Comparison of ENCODE assay signal across 24 cellular contexts in genomic region chr20:50821257-50821921, GRCh38. TPM values are rescaled to one million over a fixed set of nuclear protein-coding genes. Genes with fewer than 3 reads are reported as not detected.
A peak's percentile ranks its signal among the peaks of the same experiment; 100 is the strongest.
DNase-seq lines count a peak whose midpoint lies in the region; ATAC-seq and TF ChIP-seq lines count a peak whose summit lies in the region.
"Had no signal": no experiment of that assay in that cellular context is flagged by ENCODE, and none has a peak within 500 bp of the region (broad histone marks: within the 10 kb centered on the region; RNA-seq: fewer than 3 reads in every experiment).

No MANE protein-coding gene starts in this region.

- H3F3A ChIP-seq in OCI-LY1 (ENCODE audit: insufficient read depth, low read length) (no peaks in the 10 kb centered on the region), PC-3 (ENCODE audit: low read length, unreplicated experiment) (no peaks in the 10 kb centered on the region)

- no peaks in the 10 kb centered on the region for H3K27me3 Mint-ChIP-seq in activated naive CD8-positive, alpha-beta T cell treated with anti-CD3 and anti-CD28 coated beads, Interleukin-2, amount 50 U/mL, for 24 hours

- peak overlapping the region; percentile 71 for H3K27ac Mint-ChIP-seq in activated naive CD8-positive, alpha-beta T cell treated with anti-CD3 and anti-CD28 coated beads, Interleukin-2, amount 50 U/mL, for 24 hours
- H3K27ac Mint-ChIP-seq: endodermal cell had no signal

- no peak for TF ChIP-seq CTCF in GM12865 (IDR thresholded peaks at IDR 0.05; ENCODE audit: insufficient read depth, low read depth, low read length, missing control alignments)
- TF ChIP-seq CTCF in OCI-LY1 (IDR thresholded peaks at IDR 0.05; ENCODE audit: low read length): no peak
- TF ChIP-seq CTCF in PC-3 (conservative IDR thresholded peaks at IDR 0.05; ENCODE audit: low read depth, low read length): no peak

- ATAC-seq in activated naive CD8-positive, alpha-beta T cell treated with anti-CD3 and anti-CD28 coated beads, Interleukin-2, amount 50 U/mL, for 24 hours: no peak
- ATAC-seq in GM21825 (IDR thresholded peaks at IDR 0.05; ENCODE audit: unreplicated experiment) (no peak), PC-3 (no peak), HG02798 (IDR thresholded peaks at IDR 0.05; ENCODE audit: poor library complexity, unreplicated experiment) (no peak)
- ATAC-seq: CD8-positive, alpha-beta T cell; gastroesophageal sphincter; lower lobe of right lung; stimulated activated naive CD8-positive, alpha-beta T cell treated with anti-CD3 and anti-CD28 coated beads, Interleukin-15, Interleukin-2, amounts not matched to agents 100 U/mL and 50 U/mL, for 24 hours had no signal

- H3K36me3 ChIP-seq in OCI-LY1 (ENCODE audit: insufficient read depth, low read length) (peaks cover 13% of the 10 kb centered on the region; the same call in 1 of the 2 replicates), PC-3 (ENCODE audit: low read depth, low read length) (no peaks in the 10 kb centered on the region)
- H3K36me3 ChIP-seq: brain microvascular endothelial cell, lower lobe of right lung, tibial artery had no signal

- CTCF ChIA-PET in PC-3 (lab: Charles Lee): no interaction called here

- H3K27ac ChIP-seq in OCI-LY1 (ENCODE audit: low read depth, low read length, poor library complexity, severe bottlenecking): peak overlapping the region; percentile 95
- no peak overlapping the region for H3K27ac ChIP-seq in PC-3 (ENCODE audit: low read length)
- H3K27ac ChIP-seq: brain microvascular endothelial cell, coronary artery, gastroesophageal sphincter, GM23248, lower lobe of right lung, skin epidermis had no signal

- H3K4me3 ChIP-seq in GM12865 (ENCODE audit: low read depth, low read length): peak overlapping the region; percentile 46
- H3K4me3 ChIP-seq in OCI-LY1 (ENCODE audit: low read depth, low read length, poor library complexity, severe bottlenecking): peak overlapping the region; percentile 20
- H3K4me3 ChIP-seq in PC-3 (ENCODE audit: low read length): no peak overlapping the region
- H3K4me3 ChIP-seq: coronary artery, gastroesophageal sphincter, GM23248, lower lobe of right lung, skin epidermis, tibial artery had no signal

- no peaks in the 10 kb centered on the region for H3K79me2 ChIP-seq in OCI-LY1 (ENCODE audit: insufficient read depth, low read length)
- H3K79me2 ChIP-seq in PC-3 (ENCODE audit: low read length): no peaks in the 10 kb centered on the region

- H3K9me3 ChIP-seq in OCI-LY1 (ENCODE audit: low read length) (no peaks in the 10 kb centered on the region), PC-3 (ENCODE audit: low read length) (no peaks in the 10 kb centered on the region)
- H3K9me3 ChIP-seq: gastroesophageal sphincter, lower lobe of right lung, tibial artery had no signal

- H3K9me2 ChIP-seq in OCI-LY1 (ENCODE audit: low read depth, low read length): no peaks in the 10 kb centered on the region
- no peaks in the 10 kb centered on the region for H3K9me2 ChIP-seq in PC-3 (replicated peaks; ENCODE audit: low read length)

- no peak overlapping the region for H3K4me3 Mint-ChIP-seq in activated naive CD8-positive, alpha-beta T cell treated with anti-CD3 and anti-CD28 coated beads, Interleukin-2, amount 50 U/mL, for 24 hours
- H3K4me3 Mint-ChIP-seq: CD8-positive, alpha-beta T cell; endodermal cell had no signal

- H2AFZ ChIP-seq in OCI-LY1 (ENCODE audit: low read length) (no peak overlapping the region), PC-3 (ENCODE audit: low read length) (no peak overlapping the region)
- H2AFZ ChIP-seq: GM23248 had no signal

- POLR2A ChIA-PET in PC-3 (lab: Charles Lee; ENCODE audit: unreplicated experiment): no interaction called here

- H3K9ac ChIP-seq in OCI-LY1 (ENCODE audit: low read length) (peak overlapping the region; percentile 55), PC-3 (ENCODE audit: low read length) (no peak overlapping the region)
- H3K9ac ChIP-seq: GM23248 had no signal

- H4K20me1 ChIP-seq in OCI-LY1 (ENCODE audit: insufficient read depth, low read length) (no peaks in the 10 kb centered on the region), PC-3 (ENCODE audit: low read length) (no peaks in the 10 kb centered on the region)

- DNase-seq in GM12865 (ENCODE audit: low read depth) (peak; percentile 64), retina (peak; percentile 48), PC-3 (no peak)
- DNase-seq in activated naive CD8-positive, alpha-beta T cell treated with anti-CD3 and anti-CD28 coated beads, Interleukin-2, amount 50 U/mL, for 24 hours: no peak
- DNase-seq: activated CD4-positive, CD25-positive, alpha-beta regulatory T cell treated with anti-CD3 and anti-CD28 coated beads, Interleukin-2, amount 50 U/mL, for 72 hours; brain microvascular endothelial cell; CD8-positive, alpha-beta T cell; endodermal cell; GF-D8; GM23248; IMR-90; lower lobe of right lung; MM.1S; NCI-H526; stimulated activated CD4-positive, alpha-beta T cell treated with anti-CD3 and anti-CD28 coated beads, Interleukin-2, amount 100 ng/mL, for 48 hours; stimulated activated naive CD8-positive, alpha-beta T cell treated with anti-CD3 and anti-CD28 coated beads, Interleukin-15, Interleukin-2, amounts not matched to agents 100 U/mL and 50 U/mL, for 24 hours; T1000; tibial artery had no signal

- peaks cover 3% of the 10 kb centered on the region for H3K9me3 Mint-ChIP-seq in activated naive CD8-positive, alpha-beta T cell treated with anti-CD3 and anti-CD28 coated beads, Interleukin-2, amount 50 U/mL, for 24 hours
- H3K9me3 Mint-ChIP-seq: CD8-positive, alpha-beta T cell; endodermal cell had no signal

- intact Hi-C loops in PC-3 (cut with micrococcal nuclease): no loop called here

- H3K4me1 ChIP-seq in OCI-LY1 (ENCODE audit: insufficient read depth, low read length, severe bottlenecking) (peaks cover 69% of the 10 kb centered on the region), PC-3 (ENCODE audit: insufficient read depth, low read length) (no peaks in the 10 kb centered on the region)

- H3K27me3 ChIP-seq in OCI-LY1 (ENCODE audit: insufficient read depth, low read length): no peaks in the 10 kb centered on the region
- no peaks in the 10 kb centered on the region for H3K27me3 ChIP-seq in PC-3 (ENCODE audit: low read length)
- H3K27me3 ChIP-seq: brain microvascular endothelial cell, gastroesophageal sphincter, tibial artery had no signal

- H3K36me3 Mint-ChIP-seq in activated naive CD8-positive, alpha-beta T cell treated with anti-CD3 and anti-CD28 coated beads, Interleukin-2, amount 50 U/mL, for 24 hours (ENCODE audit: low read depth): peaks cover 8% of the 10 kb centered on the region

- BruUV-seq in PC-3 (replicated peaks; lab: Mats Ljungman, UMichigan): no TSS peak

- peaks cover 53% of the 10 kb centered on the region for H3K4me1 Mint-ChIP-seq in activated naive CD8-positive, alpha-beta T cell treated with anti-CD3 and anti-CD28 coated beads, Interleukin-2, amount 50 U/mL, for 24 hours

- H3K4me2 ChIP-seq in OCI-LY1 (ENCODE audit: low read length) (peak overlapping the region; percentile 45), PC-3 (ENCODE audit: low read length) (no peak overlapping the region)

RNA-seq across cellular contexts. Expression of gene BCAS4, which starts 26.5 kb away (rescaled TPM):
- total RNA-seq in PC-3 (2014; rRNA removed): 49.9 and 56.9 TPM in 2 replicates

Comparison
In these comparisons a context has a peak if more than half of its experiments do, and no peak if none do; other contexts are left out.
1. DNase-seq: peak in GM12865 (single experiment) and retina (single experiment); none in activated naive CD8-positive, alpha-beta T cell treated with anti-CD3 and anti-CD28 coated beads, Interleukin-2, amount 50 U/mL, for 24 hours (single experiment) and PC-3 (single experiment).